In the genomic region with DNA sequence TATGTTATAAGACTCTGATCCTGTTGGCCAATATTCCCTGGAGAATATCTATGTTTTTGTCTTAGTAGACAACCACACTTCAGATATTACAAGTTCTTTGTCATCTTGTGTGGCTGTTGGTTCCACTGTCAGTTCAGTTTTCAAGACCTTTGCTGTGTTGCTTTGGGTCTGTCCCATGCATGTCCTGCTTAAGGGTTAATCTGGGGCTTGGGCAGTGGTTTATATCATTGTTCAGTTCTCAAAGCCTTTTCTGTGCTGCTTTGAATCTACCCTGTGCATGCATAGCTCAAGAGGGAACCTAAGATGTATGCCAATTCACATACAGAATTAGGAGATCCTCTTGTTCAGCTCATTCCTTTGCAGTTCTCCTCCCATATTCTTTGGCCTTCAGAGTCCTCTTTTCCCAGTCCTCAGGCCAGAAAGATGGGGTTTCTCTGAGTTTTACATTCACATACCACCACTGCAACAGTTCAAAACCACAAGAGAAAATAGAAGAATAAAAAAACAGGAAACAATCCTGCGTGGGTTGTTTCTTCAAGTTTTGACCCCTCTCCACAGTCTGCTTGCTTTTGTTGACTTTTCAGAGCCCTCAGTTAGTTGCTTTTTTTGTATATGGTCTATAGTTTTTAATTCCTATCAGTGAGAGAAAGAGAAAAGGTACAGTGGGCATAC, we compare ENCODE assay signal across 13 cellular contexts. TPM values are rescaled to one million over a fixed set of nuclear protein-coding genes. Genes with fewer than 3 reads are reported as not detected.
A peak's percentile ranks its signal among the peaks of the same experiment; 100 is the strongest.
DNase-seq lines count a peak whose midpoint lies in the region; ATAC-seq and TF ChIP-seq lines count a peak whose summit lies in the region.
"Had no signal": no experiment of that assay in that cellular context is flagged by ENCODE, and none has a peak within 500 bp of the region (broad histone marks: within the 10 kb centered on the region; RNA-seq: fewer than 3 reads in every experiment).

No MANE protein-coding gene starts in this region.

- H3K4me1 Mint-ChIP-seq in activated B cell treated with CpG ODN at 0.5 μM for 24 hours (peaks cover 41% of the 10 kb centered on the region), natural killer cell (peaks cover 20 to 23% of the 10 kb centered on the region in 2 donors)

- ATAC-seq in HG02798 (IDR thresholded peaks at IDR 0.05; ENCODE audit: poor library complexity, unreplicated experiment) (peak; percentile 52), activated B cell treated with CpG ODN at 0.5 μM for 24 hours (ENCODE audit: low read depth) (no peak), natural killer cell (no peak), GM21528 (IDR thresholded peaks at IDR 0.05; ENCODE audit: low FRiP score, unreplicated experiment) (no peak)

- H3K27me3 Mint-ChIP-seq in activated B cell treated with CpG ODN at 0.5 μM for 24 hours (no peaks in the 10 kb centered on the region), natural killer cell (ENCODE audit: low read depth in 2 of 2) (no peaks in the 10 kb centered on the region)

- TF ChIP-seq CTCF in DOHH2 (IDR thresholded peaks at IDR 0.05; ENCODE audit: low read depth, low read length, poor library complexity, severe bottlenecking) (no peak), activated B cell treated with CpG ODN at 0.5 μM for 24 hours (IDR thresholded peaks at IDR 0.05) (no peak), natural killer cell (IDR thresholded peaks at IDR 0.05) (no peak)

- POLR2A ChIA-PET in activated B cell treated with CpG ODN at 0.5 μM for 24 hours (lab: Charles Lee): no interaction called here

- peak overlapping the region; percentile 59 for H3K4me3 ChIP-seq in DOHH2 (ENCODE audit: low read length)

- intact Hi-C loops in activated B cell treated with CpG ODN at 0.5 μM for 24 hours (cut with micrococcal nuclease) (loop anchor here (1.0 kb wide), 1 partner anchor 75 kb away; no protein-coding TSS in a partner anchor), natural killer cell (cut with micrococcal nuclease) (no loop called here)

- H4K20me1 ChIP-seq in DOHH2 (ENCODE audit: control insufficient read depth, insufficient read depth, low read depth, low read length): no peaks in the 10 kb centered on the region

- no peaks in the 10 kb centered on the region for H3K27me3 ChIP-seq in DOHH2 (ENCODE audit: control insufficient read depth, low read length)

- H3K27ac ChIP-seq in DOHH2 (ENCODE audit: low read depth, low read length): peak overlapping the region; percentile 80

- H3K36me3 Mint-ChIP-seq in activated B cell treated with CpG ODN at 0.5 μM for 24 hours (ENCODE audit: low read depth) (no peaks in the 10 kb centered on the region), natural killer cell (no peaks in the 10 kb centered on the region)

- no peaks in the 10 kb centered on the region for H3K9me3 ChIP-seq in DOHH2 (ENCODE audit: control insufficient read depth, insufficient read depth, low read length)

- H3K4me2 ChIP-seq in DOHH2 (ENCODE audit: low read length): peak overlapping the region; percentile 70

- H3K9me2 ChIP-seq in DOHH2 (replicated peaks; ENCODE audit: control insufficient read depth, low read length): no peaks in the 10 kb centered on the region

- H3K27ac Mint-ChIP-seq in activated B cell treated with CpG ODN at 0.5 μM for 24 hours: peak overlapping the region; percentile 86
- peak overlapping the region; percentile 35 to 69 for H3K27ac Mint-ChIP-seq in natural killer cell

- H3K4me1 ChIP-seq in DOHH2 (ENCODE audit: control insufficient read depth, low read length): peaks cover 69% of the 10 kb centered on the region

- H3K36me3 ChIP-seq in DOHH2 (ENCODE audit: control insufficient read depth, low read length): peaks cover 89% of the 10 kb centered on the region

- DNase-seq in activated B cell treated with CpG ODN at 0.5 μM for 24 hours (no peak), natural killer cell (no peak), putamen (ENCODE audit: low spot score) (no peak), ureter (ENCODE audit: low spot score) (no peak)
- DNase-seq: activated CD4-positive, CD25-positive, alpha-beta regulatory T cell; activated gamma-delta T cell treated with Interleukin-2 at 50 U/mL for 16 hours; NCI-H1092 treated with DMSO at 0.1 percent for 48 hours; NCI-H748 treated with DMSO at 0.1 percent for 48 hours; retina; SHP77 treated with DMSO at 0.1 percent for 48 hours had no signal

- CTCF ChIA-PET in activated B cell treated with CpG ODN at 0.5 μM for 24 hours (lab: Charles Lee): interaction anchor here (1.3 to 1.5 kb wide), 2 partner anchors 74 to 137 kb away, joined by 3 to 4 read pairs; a partner anchor contains a TSS

- peak overlapping the region; percentile 62 for H3K4me3 Mint-ChIP-seq in activated B cell treated with CpG ODN at 0.5 μM for 24 hours
- H3K4me3 Mint-ChIP-seq in natural killer cell: peak overlapping the region; percentile 49

- H3K79me2 ChIP-seq in DOHH2 (ENCODE audit: control insufficient read depth, low read length): peaks cover 89% of the 10 kb centered on the region

- peaks cover 53% of the 10 kb centered on the region for H3F3A ChIP-seq in DOHH2 (ENCODE audit: control insufficient read depth, insufficient read depth)

- H3K9me3 Mint-ChIP-seq in activated B cell treated with CpG ODN at 0.5 μM for 24 hours (no peaks in the 10 kb centered on the region), natural killer cell (no peaks in the 10 kb centered on the region)

RNA-seq across cellular contexts. Expression of a gene that starts 21.6 kb away (rescaled TPM):
- 3.9 and 4.2 TPM in 2 replicates for total RNA-seq in activated B cell treated with CpG ODN at 0.5 μM for 24 hours
- 1 to 10 TPM in 2 of 3 donors, under 1 TPM in 1; 0.75 to 2.4 (median 1.9) TPM for total RNA-seq in natural killer cell
- total RNA-seq in ureter: 1.9 TPM

RNA-seq across cellular contexts. Expression of a gene that starts 56.4 kb away (rescaled TPM):
- total RNA-seq in activated B cell treated with CpG ODN at 0.5 μM for 24 hours (0.34 and 0.40 TPM in 2 replicates), natural killer cell (10 to 100 TPM in 1 of 3 donors, 1 to 10 TPM in 2; 7.6 to 10.9 (median 7.9) TPM), ureter (29.5 TPM)
